Comparison of ENCODE assay signal across 17 cellular contexts in the genomic region with DNA sequence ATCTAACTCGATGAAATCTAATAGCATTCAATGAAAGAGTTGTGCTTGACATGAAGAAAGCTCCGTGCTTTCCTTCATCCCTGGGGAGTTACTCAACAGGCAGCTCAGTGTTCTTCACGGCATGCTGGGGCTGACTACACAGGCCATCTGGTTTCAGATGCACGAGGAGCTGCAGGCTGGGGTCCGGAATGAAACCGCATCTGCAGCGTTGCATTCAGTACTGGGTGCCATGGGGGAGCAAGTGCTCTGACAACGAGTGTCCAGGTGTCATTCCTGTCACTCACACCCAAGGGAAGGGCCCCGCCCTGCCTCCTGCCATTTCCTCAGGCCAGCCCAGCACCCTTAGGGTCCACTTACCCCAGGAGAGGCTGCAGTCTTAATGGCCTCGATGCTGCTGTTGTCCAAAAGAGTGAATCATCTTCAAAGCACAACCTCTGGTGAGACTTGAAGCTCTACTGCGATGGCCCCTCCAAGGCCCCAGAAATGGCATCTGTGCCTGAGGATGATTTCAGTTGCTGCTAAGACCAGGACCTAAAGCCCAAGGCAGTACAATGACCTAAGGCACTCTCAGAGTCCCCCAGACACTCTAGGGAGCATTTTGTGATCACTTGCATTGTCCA.
DNase-seq lines count a peak whose midpoint lies in the region; ATAC-seq and FAIRE-seq lines count a peak whose summit lies in the region.
"Had no signal": no experiment of that assay in that cellular context is flagged by ENCODE, and none has a peak within 500 bp of the region (broad histone marks: within the 10 kb centered on the region; RNA-seq: fewer than 3 reads in every experiment).

No MANE protein-coding gene starts in this region.

- peak overlapping the region; percentile 15 for H2AK5ac ChIP-seq in neuronal stem cell (ENCODE audit: low read depth, low read length)

- DNase-seq in AG20443 (ENCODE audit: low spot score) (peak; percentile 54), NCI-H2171 (lab: John Stamatoyannopoulos, UW) (peak; percentile 70), fibroblast of gingiva (ENCODE audit: low read depth) (peak; percentile 87), neuronal stem cell (ENCODE audit: low spot score) (no peak), small intestine (no peak), NCI-H82 (lab: John Stamatoyannopoulos, UW) (no peak)
- DNase-seq: activated CD4-positive, alpha-beta T cell treated with anti-CD3 and anti-CD28 coated beads, Interleukin-2, amount 50 U/mL, for 1 hour; activated naive CD4-positive, alpha-beta T cell treated with anti-CD3 and anti-CD28 coated beads for 36 hours; NCI-H1105; SIG-M5; stimulated activated CD4-positive, alpha-beta T cell treated with anti-CD3 and anti-CD28 coated beads, Interleukin-15, amount 100 ng/mL, for 24 hours had no signal

- H3K79me1 ChIP-seq in neuronal stem cell (ENCODE audit: low read depth, low read length): no peaks in the 10 kb centered on the region

- no peak overlapping the region for H3K23ac ChIP-seq in neuronal stem cell (ENCODE audit: low read depth, low read length, poor library complexity)

- H3K36me3 ChIP-seq in neuronal stem cell (replicated peaks in 1 of 2; ENCODE audit: control insufficient read depth in 2 of 2, insufficient read depth in 2 of 2, low read length in 2 of 2) (no peaks in the 10 kb centered on the region), small intestine (ENCODE audit: control insufficient read depth in 2 of 2, insufficient read depth in 2 of 2, low read length in 2 of 2) (no peaks in the 10 kb centered on the region)
- H3K36me3 ChIP-seq: ascending aorta had no signal

- no peak overlapping the region for H3K9ac ChIP-seq in neuronal stem cell (ENCODE audit: low read depth, low read length, poor library complexity)

- H3K14ac ChIP-seq in neuronal stem cell (ENCODE audit: low read length): no peak overlapping the region

- H3K4me1 ChIP-seq in neuronal stem cell (ENCODE audit: control insufficient read depth in 2 of 2, insufficient read depth in 1 of 2, low read depth in 1 of 2, low read length in 2 of 2) (peaks cover 0 to 13% of the 10 kb centered on the region in 2 donors), small intestine (ENCODE audit: control insufficient read depth in 2 of 2, insufficient read depth in 1 of 2, low read depth in 1 of 2, low read length in 1 of 2) (no peaks in the 10 kb centered on the region)
- H3K4me1 ChIP-seq: ascending aorta had no signal

- no peak overlapping the region for H3K18ac ChIP-seq in neuronal stem cell (ENCODE audit: low read length)

- ATAC-seq in HG02885 (IDR thresholded peaks at IDR 0.05; ENCODE audit: poor library complexity, unreplicated experiment) (no peak), HG03095 (IDR thresholded peaks at IDR 0.05; ENCODE audit: unreplicated experiment) (no peak)
- ATAC-seq: stimulated activated effector memory CD8-positive, alpha-beta T cell treated with anti-CD3 and anti-CD28 coated beads, Interleukin-12 subunit alpha, Interleukin-12 subunit beta, amount 100 ng/mL, for 72 hours had no signal

- no peak overlapping the region for H2BK15ac ChIP-seq in neuronal stem cell (ENCODE audit: low read length)

- H3K27ac ChIP-seq in neuronal stem cell (replicated peaks; ENCODE audit: low read length): no peak overlapping the region
- H3K27ac ChIP-seq in small intestine (ENCODE audit: low read depth in 1 of 2, low read length in 1 of 2): no peak overlapping the region
- H3K27ac ChIP-seq: ascending aorta, VCaP had no signal

- no peak overlapping the region for H3K4ac ChIP-seq in neuronal stem cell (ENCODE audit: low read length)

- no peak for FAIRE-seq in small intestine (lab: Jason Lieb, UNC)
- FAIRE-seq: frontal cortex had no signal

- H3K9me3 ChIP-seq in neuronal stem cell (replicated peaks in 1 of 2; ENCODE audit: control insufficient read depth in 2 of 2, insufficient read depth in 1 of 2, low read depth in 1 of 2, low read length in 2 of 2): no peaks in the 10 kb centered on the region
- H3K9me3 ChIP-seq in small intestine (ENCODE audit: control insufficient read depth, low read depth): no peaks in the 10 kb centered on the region
- H3K9me3 ChIP-seq: ascending aorta had no signal

- no peak overlapping the region for H3K4me3 ChIP-seq in neuronal stem cell (ENCODE audit: low read length in 2 of 2)
- H3K4me3 ChIP-seq in small intestine (ENCODE audit: low read depth in 1 of 2, low read length in 2 of 2): no peak overlapping the region
- H3K4me3 ChIP-seq: ascending aorta had no signal

- H3K27me3 ChIP-seq in neuronal stem cell (ENCODE audit: control insufficient read depth in 3 of 3, insufficient read depth in 3 of 3, low read depth in 1 of 3, low read length in 3 of 3): peaks cover 0 to 37% (median 0%) of the 10 kb centered on the region in 3 experiments
- H3K27me3 ChIP-seq in small intestine (ENCODE audit: control insufficient read depth in 2 of 2, insufficient read depth in 2 of 2, low read length in 2 of 2): no peaks in the 10 kb centered on the region
- H3K27me3 ChIP-seq: ascending aorta had no signal

- no peak overlapping the region for H4K8ac ChIP-seq in neuronal stem cell (ENCODE audit: low read depth, low read length)

- H3K4me2 ChIP-seq in neuronal stem cell (ENCODE audit: insufficient read depth, low read length, poor library complexity, severe bottlenecking): no peak overlapping the region

- no peak overlapping the region for H2AFZ ChIP-seq in neuronal stem cell (ENCODE audit: low read length)

- H2BK5ac ChIP-seq in neuronal stem cell (ENCODE audit: low read length): no peak overlapping the region

- H2BK12ac ChIP-seq in neuronal stem cell (ENCODE audit: low read length): no peak overlapping the region

- H2BK120ac ChIP-seq in neuronal stem cell (ENCODE audit: low read depth, low read length): no peak overlapping the region

- no CpG with 5 or more reads among the region's 11 CpGs for WGBS in neuronal stem cell (ENCODE audit: extremely low coverage in 2 of 2, insufficient read length in 2 of 2, insufficient replicate concordance in 1 of 2), 2 donors
- WGBS in small intestine, 3 donors: 63 to 75% (median 72%) methylated on average over 11 of the region's 11 CpGs

- H4K91ac ChIP-seq in neuronal stem cell (ENCODE audit: low read depth, low read length, poor library complexity): no peak overlapping the region

Comparison
In these comparisons a context has a peak if more than half of its experiments do, and no peak if none do; other contexts are left out.
1. DNase-seq: peak in AG20443 (single experiment), NCI-H2171 (single experiment) and fibroblast of gingiva (single experiment); none in neuronal stem cell (single experiment), small intestine (single experiment) and NCI-H82 (single experiment).